8 cellular contexts compared by ENCODE assay signal in the genomic region with DNA sequence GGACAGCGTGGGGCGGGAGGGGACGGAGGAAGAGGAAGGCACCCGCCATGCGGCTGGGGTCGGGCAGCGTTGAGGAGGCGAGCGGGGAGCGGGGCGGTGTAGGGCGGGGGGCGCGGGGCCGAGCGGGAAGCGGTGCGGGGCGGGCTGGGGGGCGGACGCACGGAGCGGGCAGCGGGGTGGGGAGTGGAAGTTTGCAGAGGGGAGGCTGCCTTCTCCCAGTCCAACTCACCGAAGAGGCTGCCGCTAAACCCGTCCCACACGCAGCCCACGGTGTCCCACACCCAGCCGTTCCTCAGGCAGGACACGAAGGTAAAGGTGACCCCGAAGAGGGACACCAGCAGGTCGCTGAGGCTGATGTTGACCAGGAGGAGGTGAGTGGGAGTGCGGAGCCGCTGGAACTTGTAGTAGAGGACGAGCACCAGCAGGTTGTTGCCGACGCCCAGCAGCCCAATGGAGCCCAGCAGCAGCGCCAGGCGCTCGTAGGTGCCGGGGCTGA. TPM values are rescaled to one million over a fixed set of nuclear protein-coding genes. Genes with fewer than 3 reads are reported as not detected.
A peak's percentile ranks its signal among the peaks of the same experiment; 100 is the strongest.
DNase-seq lines count a peak whose midpoint lies in the region; TF ChIP-seq lines count a peak whose summit lies in the region.

No MANE protein-coding gene starts in this region.

- peak overlapping the region; percentile 62 for H3K4me2 ChIP-seq in Loucy (ENCODE audit: low read depth, low read length, poor library complexity, severe bottlenecking)

- H4K20me1 ChIP-seq in Loucy (ENCODE audit: insufficient read depth, low read length, poor library complexity, severe bottlenecking), result no peaks in the 10 kb centered on the region

- H3K27me3 ChIP-seq in Loucy (ENCODE audit: insufficient read depth, low read length, poor library complexity, severe bottlenecking) (no peaks in the 10 kb centered on the region), esophagus squamous epithelium (no peaks in the 10 kb centered on the region)

- peaks cover 16% of the 10 kb centered on the region; the same call in 1 of the 2 replicates for H3K79me2 ChIP-seq in Loucy (ENCODE audit: insufficient read depth, low read length)

- H3K9me3 ChIP-seq in Loucy (ENCODE audit: insufficient read depth, low read depth, low read length) (no peaks in the 10 kb centered on the region), esophagus squamous epithelium (no peaks in the 10 kb centered on the region)

- peak overlapping the region; percentile 89 to 94 (median 92) for H3K27ac ChIP-seq in esophagus squamous epithelium

- peak overlapping the region; percentile 73 for H3K4me3 ChIP-seq in Loucy (ENCODE audit: low read length, poor library complexity, severe bottlenecking)
- H3K4me3 ChIP-seq in esophagus squamous epithelium, result peak overlapping the region; percentile 82 to 90 (median 84)

- TF ChIP-seq CTCF in Loucy (conservative IDR thresholded peaks at IDR 0.05; ENCODE audit: low read length) (no peak), esophagus squamous epithelium (IDR thresholded peaks at IDR 0.05) (no peak)

- H3K4me1 ChIP-seq in Loucy (ENCODE audit: insufficient read depth, low read length, poor library complexity, severe bottlenecking), result peaks cover 13% of the 10 kb centered on the region
- H3K4me1 ChIP-seq in esophagus squamous epithelium, result peaks cover 0 to 48% (median 17%) of the 10 kb centered on the region in 3 donors

- TF ChIP-seq POLR2A in esophagus squamous epithelium (IDR thresholded peaks at IDR 0.05), result no peak

- H3F3A ChIP-seq in Loucy (ENCODE audit: low read depth), result no peaks in the 10 kb centered on the region

- H3K36me3 ChIP-seq in Loucy (ENCODE audit: insufficient read depth, low read length) (no peaks in the 10 kb centered on the region), esophagus squamous epithelium (peaks cover 0 to 10% (median 0%) of the 10 kb centered on the region in 3 donors)

- no peaks in the 10 kb centered on the region for H3K9me2 ChIP-seq in Loucy (replicated peaks; ENCODE audit: low read depth, low read length)

- peak; percentile 11 for DNase-seq in DMS79 (lab: John Stamatoyannopoulos, UW)
- DNase-seq in DMS79 treated with DMSO at 0.1 percent for 48 hours (lab: John Stamatoyannopoulos, UW), result no peak
- peak; percentile 49 for DNase-seq in HCEC 1CT
- DNase-seq in activated CD4-positive, alpha-beta T cell treated with anti-CD3 and anti-CD28 coated beads, Interleukin-2, amount 50 U/mL, for 24 hours (ENCODE audit: low read depth in 1 of 2, low spot score in 1 of 2), result peak; percentile 7 to 21
- DNase-seq in esophagus squamous epithelium (lab: John Stamatoyannopoulos, UW), result no peak
- DNase-seq in occipital lobe (lab: John Stamatoyannopoulos, UW), result peak; percentile 61
- no peak for DNase-seq in putamen (ENCODE audit: low spot score)

- intact Hi-C loops in esophagus squamous epithelium (cut with DNase I), result no loop called here

- H3K9ac ChIP-seq in Loucy (ENCODE audit: low read depth, low read length, poor library complexity, severe bottlenecking), result peak overlapping the region; percentile 65

- 0 to 9% methylated on average over 17 to 20 of the region's 42 CpGs for WGBS in esophagus squamous epithelium, 2 donors

- peak overlapping the region; percentile 60; the same call in 1 of the 2 replicates for H2AFZ ChIP-seq in Loucy (ENCODE audit: low read length)

RNA-seq across cellular contexts. Expression of a gene that starts 0.5 kb away (rescaled TPM):
- total RNA-seq in esophagus squamous epithelium, result 1 to 10 TPM; 4.2 to 9.0 (median 6.3) TPM
- total RNA-seq in occipital lobe, result 69.6 TPM

RNA-seq across cellular contexts. Expression of a gene that starts 0.5 kb away (rescaled TPM):
- 10 to 100 TPM; 16.9 to 23.8 (median 21.9) TPM for total RNA-seq in esophagus squamous epithelium
- 9.5 TPM for total RNA-seq in occipital lobe

RNA-seq across cellular contexts. Expression of a gene that starts 12.4 kb away (rescaled TPM):
- total RNA-seq in esophagus squamous epithelium, result not detected
- total RNA-seq in occipital lobe, result not detected

Comparison
In these comparisons a context has a peak if more than half of its experiments do, and no peak if none do; other contexts are left out.
1. DNase-seq: peak in DMS79 (single experiment), HCEC 1CT (single experiment), activated CD4-positive, alpha-beta T cell treated with anti-CD3 and anti-CD28 coated beads, Interleukin-2, amount 50 U/mL, for 24 hours (2 of 2) and occipital lobe (single experiment); none in DMS79 treated with DMSO at 0.1 percent for 48 hours (single experiment), esophagus squamous epithelium (single experiment) and putamen (single experiment).